In genomic region chr2:110101911-110102774, GRCh38 we compare ENCODE assay signal across 9 cellular contexts. TPM values are rescaled to one million over a fixed set of nuclear protein-coding genes. Genes with fewer than 3 reads are reported as not detected.
DNase-seq lines count a peak whose midpoint lies in the region; ATAC-seq and TF ChIP-seq lines count a peak whose summit lies in the region.
"Had no signal": no experiment of that assay in that cellular context is flagged by ENCODE, and none has a peak within 500 bp of the region (broad histone marks: within the 10 kb centered on the region; RNA-seq: fewer than 3 reads in every experiment).

No MANE protein-coding gene starts in this region.

- H2AFZ ChIP-seq in fibroblast of lung (ENCODE audit: low read length) (peak overlapping the region; percentile 57), trophoblast cell (ENCODE audit: insufficient read depth, low read length, poor library complexity) (peak overlapping the region; percentile 8)

- no peak overlapping the region for H2AK5ac ChIP-seq in trophoblast cell (ENCODE audit: low read length)

- H3K4me3 ChIP-seq in fibroblast of lung (replicated peaks in 1 of 4; ENCODE audit: control extremely low read depth in 1 of 4, insufficient read depth in 1 of 4, low read depth in 3 of 4, low read length in 4 of 4) (peak overlapping the region; percentile 0 to 21 (median 10)), trophoblast cell (ENCODE audit: low read depth, low read length) (no peak overlapping the region)

- H3K23ac ChIP-seq in trophoblast cell (ENCODE audit: low read length): no peak overlapping the region

- WGBS in trophoblast cell (ENCODE audit: extremely low coverage, insufficient coverage, insufficient read length): no CpG with 5 or more reads among the region's 9 CpGs

- H4K91ac ChIP-seq in trophoblast cell (ENCODE audit: low read depth, low read length): peak overlapping the region; percentile 69

- H3K27ac ChIP-seq in fibroblast of lung (ENCODE audit: insufficient read depth, low read length) (peak overlapping the region; percentile 98), trophoblast cell (ENCODE audit: low read depth, low read length) (peak overlapping the region; percentile 80)

- H3K18ac ChIP-seq in trophoblast cell (ENCODE audit: low read length): peak overlapping the region; percentile 44

- peaks cover 2% of the 10 kb centered on the region for H3K79me2 ChIP-seq in fibroblast of lung (ENCODE audit: control insufficient read depth, insufficient read depth, low read length)
- no peaks in the 10 kb centered on the region for H3K79me2 ChIP-seq in trophoblast cell (ENCODE audit: control insufficient read depth, insufficient read depth, low read length, poor library complexity)

- H3K4me1 ChIP-seq in fibroblast of lung (ENCODE audit: control insufficient read depth, extremely low read depth, insufficient read depth, low read length) (peaks cover 35% of the 10 kb centered on the region), trophoblast cell (ENCODE audit: control insufficient read depth in 1 of 2, insufficient read depth in 2 of 2, low read length in 2 of 2) (peaks cover 6 to 10% of the 10 kb centered on the region in 2 experiments)

- H3K36me3 ChIP-seq in fibroblast of lung (ENCODE audit: control insufficient read depth, insufficient read depth, low read length) (no peaks in the 10 kb centered on the region), trophoblast cell (ENCODE audit: control insufficient read depth in 1 of 2, insufficient read depth in 2 of 2, low read length in 2 of 2) (no peaks in the 10 kb centered on the region)

- peak overlapping the region; percentile 8 for H2BK120ac ChIP-seq in trophoblast cell (ENCODE audit: insufficient read depth, low read length, poor library complexity)

- peak overlapping the region; percentile 18 for H2BK5ac ChIP-seq in trophoblast cell (ENCODE audit: low read depth, low read length, poor library complexity)

- peak; percentile 80 for DNase-seq in Daoy (ENCODE audit: low read depth)
- peak; percentile 52 for DNase-seq in SW480 (ENCODE audit: low spot score)
- peak in 1 of 2 donors; percentile 75 for DNase-seq in fibroblast of lung (ENCODE audit: low read depth in 2 of 2)
- DNase-seq in trophoblast cell: no peak
- no peak for DNase-seq in NCI-H1417 treated with DMSO at 0.1 percent for 48 hours (lab: John Stamatoyannopoulos, UW)
- no peak for DNase-seq in DMS79 treated with DMSO at 0.1 percent for 48 hours (lab: John Stamatoyannopoulos, UW)
- DNase-seq: NCI-H146 had no signal

- no peaks in the 10 kb centered on the region for H3K9me3 ChIP-seq in fibroblast of lung (ENCODE audit: control insufficient read depth, insufficient read depth, low read depth, low read length)
- H3K9me3 ChIP-seq in trophoblast cell (ENCODE audit: insufficient read depth, low read depth, low read length): no peaks in the 10 kb centered on the region

- H2BK12ac ChIP-seq in trophoblast cell (ENCODE audit: low read length): peak overlapping the region; percentile 21

- H3K4ac ChIP-seq in trophoblast cell (ENCODE audit: low read depth, low read length): no peak overlapping the region

- H4K12ac ChIP-seq in trophoblast cell (ENCODE audit: low read depth, low read length): no peak overlapping the region

- H3K79me1 ChIP-seq in trophoblast cell (ENCODE audit: low read length): peaks cover 10% of the 10 kb centered on the region

- H4K20me1 ChIP-seq in fibroblast of lung (ENCODE audit: control insufficient read depth, extremely low read depth, insufficient read depth, low read length): no peaks in the 10 kb centered on the region

- ATAC-seq in GM19395 (IDR thresholded peaks at IDR 0.05; ENCODE audit: unreplicated experiment) (no peak), GM21723 (IDR thresholded peaks at IDR 0.05; ENCODE audit: unreplicated experiment) (no peak)

- H3K9ac ChIP-seq in fibroblast of lung (ENCODE audit: insufficient read depth, low read length): peak overlapping the region; percentile 66
- no peak overlapping the region for H3K9ac ChIP-seq in trophoblast cell (ENCODE audit: low read length)

- no peak for TF ChIP-seq CTCF in fibroblast of lung (conservative IDR thresholded peaks at IDR 0.05 in 1 of 2, IDR thresholded peaks at IDR 0.05 in 1 of 2; ENCODE audit: low read depth in 1 of 2, low read length in 2 of 2)

- peak overlapping the region; percentile 18 for H4K8ac ChIP-seq in trophoblast cell (ENCODE audit: low read depth, low read length)

- no peaks in the 10 kb centered on the region for H3K27me3 ChIP-seq in fibroblast of lung (ENCODE audit: control insufficient read depth, insufficient read depth, low read length)
- H3K27me3 ChIP-seq in trophoblast cell (ENCODE audit: insufficient read depth, low read length): no peaks in the 10 kb centered on the region

- H3K14ac ChIP-seq in trophoblast cell (ENCODE audit: low read length): peak overlapping the region; percentile 36

- H3K4me2 ChIP-seq in fibroblast of lung (ENCODE audit: extremely low read depth, insufficient read depth, low read length) (peak overlapping the region; percentile 85), trophoblast cell (ENCODE audit: low read length) (no peak overlapping the region)

RNA-seq across cellular contexts. Expression of gene MALL, which starts 13.5 kb away (rescaled TPM):
- total RNA-seq in Daoy (2014; rRNA removed; shearing (Covaris generic)): 0.34 TPM in 1 of 2 replicates, not detected in the other
- 3.1 and 3.3 TPM in 2 replicates for total RNA-seq in fibroblast of lung
- polyA plus RNA-seq in fibroblast of lung: 3.6 and 32.5 TPM in 2 replicates
- 3.1 and 26.8 TPM in 2 replicates for polyA plus RNA-seq in fibroblast of lung (2012)
- 15.4 and 30.5 TPM in 2 replicates for polyA minus RNA-seq in fibroblast of lung (ENCODE audit: low replicate concordance)
- 0.07 and 0.24 TPM in 2 replicates for polyA plus RNA-seq in trophoblast cell (2013)

Comparison
In these comparisons a context has a peak if more than half of its experiments do, and no peak if none do; other contexts are left out.
1. DNase-seq: peak in Daoy (single experiment) and SW480 (single experiment); none in trophoblast cell (0 of 2), NCI-H1417 treated with DMSO at 0.1 percent for 48 hours (single experiment) and DMS79 treated with DMSO at 0.1 percent for 48 hours (single experiment).